ENCODE assay signal across 8 cellular contexts in genomic region chr17:81866440-81867122, GRCh38. TPM values are rescaled to one million over a fixed set of nuclear protein-coding genes. Genes with fewer than 3 reads are reported as not detected.
DNase-seq lines count a peak whose midpoint lies in the region; ATAC-seq and TF ChIP-seq lines count a peak whose summit lies in the region.

No MANE protein-coding gene starts in this region.

- intact Hi-C loops in Caco-2 (cut with micrococcal nuclease; ENCODE audit: unreplicated experiment): no loop called here

- TF ChIP-seq CTCF in Caco-2 (IDR thresholded peaks at IDR 0.05; ENCODE audit: insufficient read depth in 1 of 2, low read depth in 1 of 2, low read length in 1 of 2, severe bottlenecking in 1 of 2, unreplicated experiment in 1 of 2) (no peak), brain microvascular endothelial cell (IDR thresholded peaks at IDR 0.05; ENCODE audit: low read depth, low read length, missing control alignments) (peak; percentile 12)

- H3K4me1 ChIP-seq in Caco-2: peaks cover 48% of the 10 kb centered on the region

- no peaks in the 10 kb centered on the region for H3K27me3 Mint-ChIP-seq in Caco-2 (ENCODE audit: insufficient read depth, unreplicated experiment)
- H3K27me3 Mint-ChIP-seq in naive thymus-derived CD8-positive, alpha-beta T cell: no peaks in the 10 kb centered on the region

- H3K4me3 ChIP-seq in Caco-2 (ENCODE audit: low read depth, low read length): no peak overlapping the region
- no peak overlapping the region for H3K4me3 ChIP-seq in brain microvascular endothelial cell (ENCODE audit: low read depth, low read length)

- CTCF ChIA-PET in Caco-2 (lab: Charles Lee): no interaction called here

- POLR2A ChIA-PET in Caco-2 (lab: Charles Lee): interaction anchor here (0.7 to 1.1 kb wide), 2 partner anchors 33 to 232 kb away, joined by 3 to 5 read pairs; no protein-coding TSS in a partner anchor
- POLR2A ChIA-PET in naive thymus-derived CD8-positive, alpha-beta T cell (lab: Charles Lee): interaction anchor here (0.6 to 1.8 kb wide), 6 partner anchors 12 to 164 kb away, joined by 3 to 5 read pairs (median 3); partner anchors contain the start of genes ANAPC11, MRPL12 and SIRT7

- no peak for ATAC-seq in naive thymus-derived CD8-positive, alpha-beta T cell
- no peak for ATAC-seq in GM21576 (IDR thresholded peaks at IDR 0.05; ENCODE audit: unreplicated experiment)
- ATAC-seq in esophagus mucosa: no peak
- ATAC-seq in HG02970 (IDR thresholded peaks at IDR 0.05; ENCODE audit: low FRiP score, unreplicated experiment): no peak

- peak overlapping the region; percentile 44 for H3K4me3 Mint-ChIP-seq in Caco-2 (ENCODE audit: unreplicated experiment)
- H3K4me3 Mint-ChIP-seq in naive thymus-derived CD8-positive, alpha-beta T cell: peak overlapping the region in 2 of 10 donors; percentile 20 to 58

- no peak for DNase-seq in Caco-2
- peak; percentile 51 for DNase-seq in LHCN-M2 (ENCODE audit: low read depth)
- DNase-seq in brain microvascular endothelial cell: peak; percentile 4
- DNase-seq in naive thymus-derived CD8-positive, alpha-beta T cell: peak in 2 of 10 donors; percentile 29 to 54
- no peak for DNase-seq in superior temporal gyrus (ENCODE audit: extremely low spot score)

- H3K4me1 Mint-ChIP-seq in Caco-2 (ENCODE audit: low read depth, unreplicated experiment): peaks cover 27% of the 10 kb centered on the region
- H3K4me1 Mint-ChIP-seq in naive thymus-derived CD8-positive, alpha-beta T cell: peaks cover 15 to 62% (median 42%) of the 10 kb centered on the region in 4 donors

- H3K27ac Mint-ChIP-seq in Caco-2 (ENCODE audit: unreplicated experiment): peak overlapping the region; percentile 90
- peak overlapping the region in 7 of 10 donors; percentile 22 to 91 (median 73) for H3K27ac Mint-ChIP-seq in naive thymus-derived CD8-positive, alpha-beta T cell

- H3K36me3 Mint-ChIP-seq in Caco-2 (ENCODE audit: insufficient read depth, unreplicated experiment): peaks cover 95% of the 10 kb centered on the region
- peaks cover 0 to 33% (median 4%) of the 10 kb centered on the region in 3 donors for H3K36me3 Mint-ChIP-seq in naive thymus-derived CD8-positive, alpha-beta T cell

- in situ Hi-C loops in brain microvascular endothelial cell (cut with HindIII; ENCODE audit: low pct_ligation_motif_present, low sequenced_read_pairs): no loop called here

- H3K36me3 ChIP-seq in Caco-2 (ENCODE audit: control insufficient read depth, insufficient read depth, low read length) (peaks cover 4% of the 10 kb centered on the region; the same call in 1 of the 2 replicates), brain microvascular endothelial cell (replicated peaks) (peaks cover 24% of the 10 kb centered on the region)

- H3K27me3 ChIP-seq in Caco-2 (replicated peaks; ENCODE audit: control insufficient read depth, insufficient read depth, low read length) (no peaks in the 10 kb centered on the region), brain microvascular endothelial cell (replicated peaks) (no peaks in the 10 kb centered on the region)

- no TSS peak for BruUV-seq in Caco-2 (replicated peaks; lab: Mats Ljungman, UMichigan)

- no peak overlapping the region for H3K27ac ChIP-seq in brain microvascular endothelial cell

- no peaks in the 10 kb centered on the region for H3K9me3 ChIP-seq in Caco-2

- no peaks in the 10 kb centered on the region for H3K9me3 Mint-ChIP-seq in Caco-2 (ENCODE audit: unreplicated experiment)
- no peaks in the 10 kb centered on the region for H3K9me3 Mint-ChIP-seq in naive thymus-derived CD8-positive, alpha-beta T cell

RNA-seq across cellular contexts. Expression of gene ARHGDIA, which starts 4.6 kb away (rescaled TPM):
- 253 and 292 TPM in 2 replicates for total RNA-seq in Caco-2 (2022)
- total RNA-seq in LHCN-M2 (2014; rRNA removed): 303 and 305 TPM in 2 replicates
- 983 TPM for polyA plus RNA-seq in LHCN-M2 (2012)
- total RNA-seq in naive thymus-derived CD8-positive, alpha-beta T cell: 100 to 1,000 TPM; 317 to 343 TPM
- 100 to 1,000 TPM in 1 of 3 donors, 10 to 100 TPM in 2; 55.1 to 102 (median 87.2) TPM for polyA plus RNA-seq in naive thymus-derived CD8-positive, alpha-beta T cell
- 300 TPM for total RNA-seq in esophagus mucosa

RNA-seq across cellular contexts. Expression of gene P4HB, which starts 6.2 kb away (rescaled TPM):
- total RNA-seq in Caco-2 (2022) (895 and 958 TPM in 2 replicates), LHCN-M2 (2014; rRNA removed) (1,598 and 3,461 TPM in 2 replicates), esophagus mucosa (812 TPM)
- 837 TPM for polyA plus RNA-seq in LHCN-M2 (2012)
- 100 to 1,000 TPM; 181 to 190 TPM for total RNA-seq in naive thymus-derived CD8-positive, alpha-beta T cell
- polyA plus RNA-seq in naive thymus-derived CD8-positive, alpha-beta T cell: 100 to 1,000 TPM; 166 to 191 (median 191) TPM

RNA-seq across cellular contexts. Expression of gene ALYREF, which starts 24.8 kb away (rescaled TPM):
- total RNA-seq in Caco-2 (2022): 248 and 252 TPM in 2 replicates
- 184 and 190 TPM in 2 replicates for total RNA-seq in LHCN-M2 (2014; rRNA removed)
- 139 TPM for polyA plus RNA-seq in LHCN-M2 (2012)
- 10 to 100 TPM; 49.9 to 54.4 TPM for total RNA-seq in naive thymus-derived CD8-positive, alpha-beta T cell
- 10 to 100 TPM; 31.7 to 55.4 (median 50.1) TPM for polyA plus RNA-seq in naive thymus-derived CD8-positive, alpha-beta T cell
- total RNA-seq in esophagus mucosa: 68.9 TPM

RNA-seq across cellular contexts. Expression of gene ANAPC11, which starts 24.9 kb away (rescaled TPM):
- 133 and 140 TPM in 2 replicates for total RNA-seq in Caco-2 (2022)
- 194 and 234 TPM in 2 replicates for total RNA-seq in LHCN-M2 (2014; rRNA removed)
- polyA plus RNA-seq in LHCN-M2 (2012): 423 TPM
- 10 to 100 TPM; 38.7 to 48.1 TPM for total RNA-seq in naive thymus-derived CD8-positive, alpha-beta T cell
- polyA plus RNA-seq in naive thymus-derived CD8-positive, alpha-beta T cell: 100 to 1,000 TPM; 273 to 324 (median 275) TPM
- total RNA-seq in esophagus mucosa: 113 TPM

RNA-seq across cellular contexts. Expression of gene PPP1R27, which starts 31.7 kb away (rescaled TPM):
- 0.93 TPM in 1 of 2 replicates, not detected in the other for total RNA-seq in Caco-2 (2022)
- 1.0 TPM in 1 of 2 replicates, not detected in the other for total RNA-seq in LHCN-M2 (2014; rRNA removed)
- polyA plus RNA-seq in LHCN-M2 (2012): 0.07 TPM
- total RNA-seq in naive thymus-derived CD8-positive, alpha-beta T cell: not detected
- polyA plus RNA-seq in naive thymus-derived CD8-positive, alpha-beta T cell: under 1 TPM in 1 of 3 donors, not detected in 2; 0.11 TPM
- total RNA-seq in esophagus mucosa: 0.24 TPM

Comparison
In these comparisons a context has a peak if more than half of its experiments do, and no peak if none do; other contexts are left out.
1. DNase-seq: peak in LHCN-M2 (single experiment) and brain microvascular endothelial cell (single experiment); none in Caco-2 (0 of 2) and superior temporal gyrus (single experiment).